Comparison of ENCODE assay signal across 10 cellular contexts in genomic region chr3:127035672-127036071, GRCh38. TPM values are rescaled to one million over a fixed set of nuclear protein-coding genes. Genes with fewer than 3 reads are reported as not detected.
DNase-seq lines count a peak whose midpoint lies in the region; ATAC-seq and TF ChIP-seq lines count a peak whose summit lies in the region.
"Had no signal": no experiment of that assay in that cellular context is flagged by ENCODE, and none has a peak within 500 bp of the region (broad histone marks: within the 10 kb centered on the region; RNA-seq: fewer than 3 reads in every experiment).

No MANE protein-coding gene starts in this region.

- no peaks in the 10 kb centered on the region; the same call in 1 of the 2 replicates for H4K20me1 ChIP-seq in IMR-90 (ENCODE audit: insufficient read depth, low read length)

- no peak overlapping the region for H3K56ac ChIP-seq in IMR-90 (ENCODE audit: extremely low read depth, insufficient read depth, low read length)

- no peaks in the 10 kb centered on the region for H3K9me3 ChIP-seq in IMR-90 (ENCODE audit: control insufficient read depth, insufficient read depth, low read length)

- no peak overlapping the region for H2BK5ac ChIP-seq in IMR-90 (ENCODE audit: low read depth, low read length, poor library complexity, severe bottlenecking)

- BruUV-seq in IMR-90 (replicated peaks; lab: Mats Ljungman, UMichigan): no TSS peak

- WGBS in IMR-90 (ENCODE audit: extremely low coverage in 2 of 2, insufficient read length in 1 of 2), 2 experiments: 45% methylated on average over 8 of the region's 10 CpGs; no CpG with 5 or more reads in 1 of the 2 experiments

- no peak overlapping the region for H3K9ac ChIP-seq in IMR-90 (ENCODE audit: low read depth, low read length)

- H2BK15ac ChIP-seq in IMR-90 (ENCODE audit: low read depth, low read length): no peak overlapping the region

- H4K8ac ChIP-seq in IMR-90 (ENCODE audit: low read depth in 2 of 2, low read length in 2 of 2): peak overlapping the region in 1 of 2 experiments; percentile 37; a peak in 1 of 4 replicates

- H3K23ac ChIP-seq in IMR-90 (ENCODE audit: low read depth, low read length): no peak overlapping the region

- H3K27me3 Mint-ChIP-seq in dendritic cell treated with granulocyte-macrophage colony-stimulating factor and Interleukin-4, amounts not matched to agents 40 ng/mL and 50 ng/mL, for 4 days: peaks cover 7% of the 10 kb centered on the region

- H3K27ac Mint-ChIP-seq in dendritic cell treated with granulocyte-macrophage colony-stimulating factor and Interleukin-4, amounts not matched to agents 40 ng/mL and 50 ng/mL, for 4 days: peak overlapping the region; percentile 66

- no peaks in the 10 kb centered on the region for H3K9me3 Mint-ChIP-seq in dendritic cell treated with granulocyte-macrophage colony-stimulating factor and Interleukin-4, amounts not matched to agents 40 ng/mL and 50 ng/mL, for 4 days

- no peak overlapping the region for H2AK5ac ChIP-seq in IMR-90 (ENCODE audit: low read depth, low read length)

- peaks cover 37% of the 10 kb centered on the region for H3K4me1 Mint-ChIP-seq in dendritic cell treated with granulocyte-macrophage colony-stimulating factor and Interleukin-4, amounts not matched to agents 40 ng/mL and 50 ng/mL, for 4 days (ENCODE audit: low read depth)

- no peaks in the 10 kb centered on the region; the same call in 1 of the 2 replicates for H3K9me1 ChIP-seq in IMR-90 (ENCODE audit: insufficient read depth, low read length)

- H3K36me3 Mint-ChIP-seq in dendritic cell treated with granulocyte-macrophage colony-stimulating factor and Interleukin-4, amounts not matched to agents 40 ng/mL and 50 ng/mL, for 4 days (ENCODE audit: low read depth): peaks cover 44% of the 10 kb centered on the region

- H3K4ac ChIP-seq in IMR-90 (ENCODE audit: low read depth, low read length): peak overlapping the region; percentile 42; the same call in 1 of the 2 replicates

- no peak overlapping the region for H3K4me2 ChIP-seq in IMR-90 (ENCODE audit: low read depth, low read length)

- POLR2A ChIA-PET in IMR-90 (lab: Charles Lee; ENCODE audit: unreplicated experiment): no interaction called here

- ATAC-seq in IMR-90 (ENCODE audit: low read depth): peak; percentile 80
- no peak for ATAC-seq in HG03457 (IDR thresholded peaks at IDR 0.05; ENCODE audit: unreplicated experiment)
- ATAC-seq in GM19395 (IDR thresholded peaks at IDR 0.05; ENCODE audit: unreplicated experiment): no peak
- no peak for ATAC-seq in GM18517 (IDR thresholded peaks at IDR 0.05; ENCODE audit: unreplicated experiment)
- ATAC-seq in GM21381 (IDR thresholded peaks at IDR 0.05; ENCODE audit: unreplicated experiment): no peak

- peak overlapping the region; percentile 83 for H2AK9ac ChIP-seq in IMR-90 (replicated peaks; ENCODE audit: low read depth, low read length, poor library complexity)

- no peak overlapping the region for H4K5ac ChIP-seq in IMR-90 (ENCODE audit: low read depth, low read length)

- peaks cover 34% of the 10 kb centered on the region for H3K36me3 ChIP-seq in IMR-90 (ENCODE audit: control insufficient read depth, insufficient read depth, low read length)

- dilution Hi-C loops in IMR-90 (cut with HindIII; ENCODE audit: low sequenced_read_pairs, unreplicated experiment): no loop called here

- in situ Hi-C loops in IMR-90 (cut with MboI; ENCODE audit: low sequenced_read_pairs): no loop called here

- intact Hi-C loops in IMR-90 (cut with micrococcal nuclease): no loop called here
- intact Hi-C loops in dendritic cell treated with granulocyte-macrophage colony-stimulating factor and Interleukin-4, amounts not matched to agents 40 ng/mL and 50 ng/mL, for 4 days (cut with micrococcal nuclease): no loop called here

- H3K4me3 Mint-ChIP-seq in dendritic cell treated with granulocyte-macrophage colony-stimulating factor and Interleukin-4, amounts not matched to agents 40 ng/mL and 50 ng/mL, for 4 days: no peak overlapping the region

- CTCF ChIA-PET in IMR-90 (lab: Yijun Ruan, JAX): no interaction called here

- TF ChIP-seq RAD21 in IMR-90 (IDR thresholded peaks at IDR 0.05; ENCODE audit: low read length): no peak

- H3K14ac ChIP-seq in IMR-90 (replicated peaks; ENCODE audit: low read depth, low read length): no peak overlapping the region

- no peak overlapping the region for H3K18ac ChIP-seq in IMR-90 (ENCODE audit: low read depth, low read length)

- no peaks in the 10 kb centered on the region for H3K27me3 ChIP-seq in IMR-90 (ENCODE audit: control insufficient read depth, insufficient read depth, low read length)

- peak overlapping the region; percentile 74 for H2AFZ ChIP-seq in IMR-90 (replicated peaks; ENCODE audit: low read length, poor library complexity)

- no peak overlapping the region for H3K27ac ChIP-seq in IMR-90 (ENCODE audit: insufficient read depth, low read length)

- TF ChIP-seq CTCF in IMR-90 (conservative IDR thresholded peaks at IDR 0.05; ENCODE audit: low read depth, low read length): no peak

- no peaks in the 10 kb centered on the region; the same call in 1 of the 2 replicates for H3K4me1 ChIP-seq in IMR-90 (ENCODE audit: control insufficient read depth, insufficient read depth, low read length)

- DNase-seq in A172 (ENCODE audit: low spot score): peak; percentile 87
- DNase-seq in IMR-90: peak; percentile 77
- peak; percentile 21 to 34 for DNase-seq in lung microvascular endothelial cell (ENCODE audit: low read depth in 2 of 2)
- DNase-seq: amniotic stem cell, midbrain had no signal

- H2BK120ac ChIP-seq in IMR-90 (ENCODE audit: low read depth, low read length): no peak overlapping the region

- no peaks in the 10 kb centered on the region for H3K79me1 ChIP-seq in IMR-90 (ENCODE audit: low read depth in 1 of 2, low read length in 2 of 2)

- no peak overlapping the region for H3K4me3 ChIP-seq in IMR-90 (ENCODE audit: insufficient read depth, low read depth, low read length)

- H2BK20ac ChIP-seq in IMR-90 (ENCODE audit: low read depth, low read length): no peak overlapping the region

- no peak overlapping the region for H4K91ac ChIP-seq in IMR-90 (ENCODE audit: insufficient read depth, low read depth, low read length)

- no peak for TF ChIP-seq POLR2A in IMR-90 (IDR thresholded peaks at IDR 0.05; ENCODE audit: low read depth, low read length)

TF ChIP-seq in IMR-90, 13 proteins besides CTCF, POLR2A, EP300 and RAD21:
- peak; percentile 47; the same call in 1 of the 2 replicates for TF ChIP-seq MAFK (IDR thresholded peaks at IDR 0.05; ENCODE audit: low read depth, low read length)
- no peak for TF ChIP-seq MXI1 (IDR thresholded peaks at IDR 0.05; ENCODE audit: borderline replicate concordance, low read depth, low read length)

RNA-seq across cellular contexts. Expression of gene PLXNA1, which starts 52.8 kb away (rescaled TPM):
- 51.3 and 55.1 TPM in 2 replicates for total RNA-seq in A172 (2014; rRNA removed; shearing (Covaris generic))
- total RNA-seq in IMR-90 (2012; rRNA removed) (13.6 and 14.4 TPM in 2 replicates), lung microvascular endothelial cell (10.9 and 15.1 TPM in 2 replicates)
- 49.4 and 61.7 TPM in 2 replicates for polyA plus RNA-seq in IMR-90 (2012; rRNA removed)
- 25.5 and 52.4 TPM in 2 replicates for polyA plus RNA-seq in IMR-90 (2012; cell fraction: cytosol; rRNA removed)
- 88.7 and 218 TPM in 2 replicates for polyA plus RNA-seq in IMR-90 (2012; cell fraction: nucleus; rRNA removed; ENCODE audit: low replicate concordance)

Comparison
In these comparisons a context has a peak if more than half of its experiments do, and no peak if none do; other contexts are left out.
1. DNase-seq: peak in every context shown above with its lines; median percentile 87 in A172; 77 in IMR-90; 28 in lung microvascular endothelial cell.